In genomic region chr3:15601046-15601398, GRCh38 we compare ENCODE assay signal across 8 cellular contexts. TPM values are rescaled to one million over a fixed set of nuclear protein-coding genes. Genes with fewer than 3 reads are reported as not detected.
DNase-seq lines count a peak whose midpoint lies in the region; ATAC-seq and TF ChIP-seq lines count a peak whose summit lies in the region.

No MANE protein-coding gene starts in this region.

- H3K4me1 Mint-ChIP-seq in activated naive CD4-positive, alpha-beta T cell treated with anti-CD3 and anti-CD28 coated beads, Interleukin-2, amount 50 U/mL, for 24 hours: peaks cover 67% of the 10 kb centered on the region

- H3K9me3 Mint-ChIP-seq in activated naive CD4-positive, alpha-beta T cell treated with anti-CD3 and anti-CD28 coated beads, Interleukin-2, amount 50 U/mL, for 24 hours: no peaks in the 10 kb centered on the region

- H3K4me3 Mint-ChIP-seq in activated naive CD4-positive, alpha-beta T cell treated with anti-CD3 and anti-CD28 coated beads, Interleukin-2, amount 50 U/mL, for 24 hours: peak overlapping the region; percentile 100

- peaks cover 20% of the 10 kb centered on the region for H3K36me3 Mint-ChIP-seq in activated naive CD4-positive, alpha-beta T cell treated with anti-CD3 and anti-CD28 coated beads, Interleukin-2, amount 50 U/mL, for 24 hours

- H3K27ac Mint-ChIP-seq in activated naive CD4-positive, alpha-beta T cell treated with anti-CD3 and anti-CD28 coated beads, Interleukin-2, amount 50 U/mL, for 24 hours: peak overlapping the region; percentile 99

- H3K27me3 ChIP-seq in brain microvascular endothelial cell (replicated peaks) (no peaks in the 10 kb centered on the region), lung (ENCODE audit: control insufficient read depth, insufficient read depth) (no peaks in the 10 kb centered on the region), vagina (no peaks in the 10 kb centered on the region)

- intact Hi-C loops in vagina (cut with DNase I): no loop called here

- H3K9me3 ChIP-seq in lung (ENCODE audit: control insufficient read depth in 2 of 2, insufficient read depth in 1 of 2, low read length in 1 of 2) (no peaks in the 10 kb centered on the region), vagina (no peaks in the 10 kb centered on the region)

- TF ChIP-seq CTCF in brain microvascular endothelial cell (IDR thresholded peaks at IDR 0.05; ENCODE audit: low read depth, low read length, missing control alignments) (no peak), lung (IDR thresholded peaks at IDR 0.05; ENCODE audit: control extremely low read depth, extremely low read depth) (no peak), vagina (IDR thresholded peaks at IDR 0.05) (no peak)

- H3K27me3 Mint-ChIP-seq in activated naive CD4-positive, alpha-beta T cell treated with anti-CD3 and anti-CD28 coated beads, Interleukin-2, amount 50 U/mL, for 24 hours: no peaks in the 10 kb centered on the region

- peak overlapping the region; percentile 72 for H3K27ac ChIP-seq in brain microvascular endothelial cell
- peak overlapping the region; percentile 60 to 90 for H3K27ac ChIP-seq in lung (ENCODE audit: low read depth in 1 of 2, low read length in 1 of 2)
- H3K27ac ChIP-seq in vagina: peak overlapping the region; percentile 90

- TF ChIP-seq POLR2A in vagina (IDR thresholded peaks at IDR 0.05): no peak

- no peak for DNase-seq in activated naive CD4-positive, alpha-beta T cell (lab: John Stamatoyannopoulos, UW)
- DNase-seq in brain microvascular endothelial cell: peak; percentile 5
- DNase-seq in lung (ENCODE audit: low spot score): no peak
- DNase-seq in vagina (ENCODE audit: extremely low spot score in 2 of 2): no peak
- DNase-seq in medulla oblongata (ENCODE audit: extremely low spot score): no peak
- no peak for DNase-seq in inferior parietal cortex (ENCODE audit: extremely low spot score)

- ATAC-seq in HG03457 (IDR thresholded peaks at IDR 0.05; ENCODE audit: unreplicated experiment) (peak; percentile 11), lung (ENCODE audit: insufficient read depth, low FRiP score) (peak; percentile 10)

- WGBS in lung, 2 donors: 0 to 1% methylated on average over 19 of the region's 19 CpGs

- H3K4me3 ChIP-seq in brain microvascular endothelial cell (ENCODE audit: low read depth, low read length) (peak overlapping the region; percentile 98), lung (peak overlapping the region; percentile 88), vagina (peak overlapping the region; percentile 78 to 87)

- H3K36me3 ChIP-seq in brain microvascular endothelial cell (replicated peaks) (peaks cover 4% of the 10 kb centered on the region), lung (ENCODE audit: control insufficient read depth in 2 of 2, insufficient read depth in 2 of 2, low read length in 2 of 2) (peaks cover 3 to 6% of the 10 kb centered on the region in 2 donors), vagina (peaks cover 0 to 25% of the 10 kb centered on the region in 2 donors)

- in situ Hi-C loops in brain microvascular endothelial cell (cut with HindIII; ENCODE audit: low pct_ligation_motif_present, low sequenced_read_pairs): no loop called here

- H3K4me1 ChIP-seq in lung (ENCODE audit: control insufficient read depth in 2 of 2, insufficient read depth in 2 of 2, low read length in 2 of 2): peaks cover 0 to 5% of the 10 kb centered on the region in 2 donors
- H3K4me1 ChIP-seq in vagina: peaks cover 28% of the 10 kb centered on the region

RNA-seq across cellular contexts. Expression of gene HACL1, which starts 0.3 kb away (rescaled TPM):
- total RNA-seq in lung (10 to 100 TPM; 27.5 to 27.7 TPM), vagina (8.1 TPM)
- polyA plus RNA-seq in lung: 10 to 100 TPM; 14.7 to 15.6 TPM

RNA-seq across cellular contexts. Expression of gene BTD, which starts 0.5 kb away (rescaled TPM):
- total RNA-seq in lung (10 to 100 TPM; 20.5 to 35.5 TPM), vagina (10.6 TPM)
- 10 to 100 TPM; 14.9 to 16.8 TPM for polyA plus RNA-seq in lung
